8 cellular contexts compared by ENCODE assay signal in the genomic region with DNA sequence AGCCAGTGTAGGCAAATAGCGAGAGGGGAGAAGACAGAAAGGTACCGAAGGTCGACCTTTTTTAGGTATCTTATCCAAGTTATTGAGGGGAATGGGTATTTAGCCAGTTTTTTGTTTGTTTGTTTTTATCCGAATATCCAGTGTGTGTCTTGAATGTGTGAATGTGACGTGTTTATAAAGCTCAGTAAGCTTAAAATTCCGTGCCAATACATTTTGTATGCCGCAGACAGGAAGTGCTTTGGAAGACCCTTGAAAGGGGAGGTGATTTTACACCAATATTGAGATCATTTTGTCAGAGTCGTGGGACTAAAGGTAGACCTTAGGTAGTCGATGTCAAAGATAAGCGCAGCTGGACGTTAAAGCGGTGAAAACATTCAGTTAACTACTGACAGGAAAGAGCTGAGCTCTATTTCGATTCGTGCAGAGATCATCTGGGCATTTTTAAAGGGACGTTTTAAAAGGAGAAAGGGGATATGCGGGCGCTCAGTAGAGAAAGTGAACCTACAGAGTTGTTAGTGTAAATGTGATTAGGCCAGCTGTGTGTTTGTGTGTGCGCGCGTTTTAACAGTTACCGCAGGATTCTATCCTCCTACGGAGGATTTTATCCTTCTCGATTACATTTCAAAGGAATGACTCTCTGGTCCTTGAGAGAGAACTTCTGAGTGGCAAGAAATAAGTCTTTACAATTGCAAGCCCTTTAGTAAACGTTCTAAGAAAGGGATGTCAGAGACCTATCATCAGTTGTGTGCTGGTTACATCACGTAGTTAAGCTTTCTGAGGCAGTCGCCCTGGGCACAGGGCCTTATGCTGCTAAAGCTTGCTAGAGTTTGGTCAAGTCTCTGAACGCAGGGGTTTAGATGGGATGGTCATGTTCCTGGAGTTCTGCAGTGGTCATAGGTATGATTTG. TPM values are rescaled to one million over a fixed set of nuclear protein-coding genes. Genes with fewer than 3 reads are reported as not detected.
DNase-seq lines count a peak whose midpoint lies in the region; ATAC-seq, FAIRE-seq and TF ChIP-seq lines count a peak whose summit lies in the region.

No MANE protein-coding gene starts in this region.

- H3K36me3 Mint-ChIP-seq in activated CD8-positive, alpha-beta memory T cell treated with anti-CD3 and anti-CD28 coated beads, Interleukin-2, amount 10 ng/mL, durations not matched to agents 7 days and 5 days = peaks cover 8% of the 10 kb centered on the region
- H3K36me3 Mint-ChIP-seq in stimulated activated effector memory CD8-positive, alpha-beta T cell treated with anti-CD3 and anti-CD28 coated beads, Interleukin-12 subunit alpha, Interleukin-12 subunit beta, amount 100 ng/mL, for 72 hours = peaks cover 9% of the 10 kb centered on the region

- H3K9me3 ChIP-seq in ascending aorta = no peaks in the 10 kb centered on the region
- no peaks in the 10 kb centered on the region for H3K9me3 ChIP-seq in iPS-18c (ENCODE audit: control insufficient read depth, insufficient read depth, low read length)

- TF ChIP-seq POLR2A in H54 (IDR thresholded peaks at IDR 0.05; ENCODE audit: low read depth, low read length) = no peak

- no peak overlapping the region for H3K4me3 Mint-ChIP-seq in activated CD8-positive, alpha-beta memory T cell treated with anti-CD3 and anti-CD28 coated beads, Interleukin-2, amount 10 ng/mL, durations not matched to agents 7 days and 5 days
- no peak overlapping the region for H3K4me3 Mint-ChIP-seq in stimulated activated effector memory CD8-positive, alpha-beta T cell treated with anti-CD3 and anti-CD28 coated beads, Interleukin-12 subunit alpha, Interleukin-12 subunit beta, amount 100 ng/mL, for 72 hours

- peaks cover 0 to 16% of the 10 kb centered on the region in 2 donors for H3K4me1 ChIP-seq in ascending aorta

- H3K27ac Mint-ChIP-seq in activated CD8-positive, alpha-beta memory T cell treated with anti-CD3 and anti-CD28 coated beads, Interleukin-2, amount 10 ng/mL, durations not matched to agents 7 days and 5 days = no peak overlapping the region
- H3K27ac Mint-ChIP-seq in stimulated activated effector memory CD8-positive, alpha-beta T cell treated with anti-CD3 and anti-CD28 coated beads, Interleukin-12 subunit alpha, Interleukin-12 subunit beta, amount 100 ng/mL, for 72 hours = no peak overlapping the region

- H3K4me3 ChIP-seq in ascending aorta (peak overlapping the region; percentile 76 to 81), iPS-18c (ENCODE audit: insufficient read depth, low read depth, low read length) (peak overlapping the region; percentile 88)

- H3K27me3 ChIP-seq in ascending aorta = no peaks in the 10 kb centered on the region

- H3K4me1 Mint-ChIP-seq in activated CD8-positive, alpha-beta memory T cell treated with anti-CD3 and anti-CD28 coated beads, Interleukin-2, amount 10 ng/mL, durations not matched to agents 7 days and 5 days = peaks cover 19% of the 10 kb centered on the region
- peaks cover 6% of the 10 kb centered on the region for H3K4me1 Mint-ChIP-seq in stimulated activated effector memory CD8-positive, alpha-beta T cell treated with anti-CD3 and anti-CD28 coated beads, Interleukin-12 subunit alpha, Interleukin-12 subunit beta, amount 100 ng/mL, for 72 hours

- no peak for DNase-seq in activated CD8-positive, alpha-beta memory T cell treated with anti-CD3 and anti-CD28 coated beads, Interleukin-2, amount 10 ng/mL, durations not matched to agents 7 days and 5 days
- DNase-seq in activated CD8-positive, alpha-beta memory T cell treated with anti-CD3 and anti-CD28 coated beads, Interleukin-2, amount 50 U/mL, for 48 hours = no peak
- peak; percentile 26 for DNase-seq in MV-4-11 (lab: John Stamatoyannopoulos, UW)
- no peak for DNase-seq in ascending aorta (ENCODE audit: low spot score in 2 of 2)
- DNase-seq in superior temporal gyrus (ENCODE audit: extremely low spot score) = peak; percentile 64
- no peak for DNase-seq in H54 (ENCODE audit: insufficient read length, low spot score)
- no peak for DNase-seq in stimulated activated effector memory CD8-positive, alpha-beta T cell treated with anti-CD3 and anti-CD28 coated beads, Interleukin-12 subunit alpha, Interleukin-12 subunit beta, amount 100 ng/mL, for 72 hours (ENCODE audit: low spot score in 2 of 2)

- TF ChIP-seq CTCF in ascending aorta (IDR thresholded peaks at IDR 0.05) = no peak

- no peaks in the 10 kb centered on the region for H3K27me3 Mint-ChIP-seq in activated CD8-positive, alpha-beta memory T cell treated with anti-CD3 and anti-CD28 coated beads, Interleukin-2, amount 10 ng/mL, durations not matched to agents 7 days and 5 days

- H3K27ac ChIP-seq in ascending aorta = peak overlapping the region; percentile 59 to 66

- FAIRE-seq in H54 (lab: Jason Lieb, UNC) = no peak

- intact Hi-C loops in ascending aorta (cut with DNase I) = loop anchor here (2.0 to 5.0 kb wide), 3 partner anchors 53 to 115 kb away; a partner anchor contains a TSS

- H3K9me3 Mint-ChIP-seq in activated CD8-positive, alpha-beta memory T cell treated with anti-CD3 and anti-CD28 coated beads, Interleukin-2, amount 10 ng/mL, durations not matched to agents 7 days and 5 days (ENCODE audit: low read depth) = no peaks in the 10 kb centered on the region
- peaks cover 3% of the 10 kb centered on the region for H3K9me3 Mint-ChIP-seq in stimulated activated effector memory CD8-positive, alpha-beta T cell treated with anti-CD3 and anti-CD28 coated beads, Interleukin-12 subunit alpha, Interleukin-12 subunit beta, amount 100 ng/mL, for 72 hours

- CTCF ChIA-PET in activated CD8-positive, alpha-beta memory T cell treated with anti-CD3 and anti-CD28 coated beads, Interleukin-2, amount 10 ng/mL, durations not matched to agents 7 days and 5 days (lab: Charles Lee) = interaction anchor here (1.4 kb wide), 1 partner anchor 76 kb away, joined by 7 read pairs; no protein-coding TSS in a partner anchor

- ATAC-seq in activated CD8-positive, alpha-beta memory T cell treated with anti-CD3 and anti-CD28 coated beads, Interleukin-2, amount 10 ng/mL, durations not matched to agents 7 days and 5 days = peak; percentile 13
- no peak for ATAC-seq in stimulated activated effector memory CD8-positive, alpha-beta T cell treated with anti-CD3 and anti-CD28 coated beads, Interleukin-12 subunit alpha, Interleukin-12 subunit beta, amount 100 ng/mL, for 72 hours

- H3K36me3 ChIP-seq in ascending aorta = no peaks in the 10 kb centered on the region

RNA-seq across cellular contexts. Expression of a gene that starts 0.6 kb away (rescaled TPM):
- total RNA-seq in activated CD8-positive, alpha-beta memory T cell treated with anti-CD3 and anti-CD28 coated beads, Interleukin-2, amount 10 ng/mL, durations not matched to agents 7 days and 5 days = 10 to 100 TPM; 39.5 to 46.1 TPM
- 3.3 TPM for total RNA-seq in ascending aorta

Comparison
In these comparisons a context has a peak if more than half of its experiments do, and no peak if none do; other contexts are left out.
1. DNase-seq: peak in MV-4-11 (single experiment) and superior temporal gyrus (single experiment); none in activated CD8-positive, alpha-beta memory T cell treated with anti-CD3 and anti-CD28 coated beads, Interleukin-2, amount 10 ng/mL, durations not matched to agents 7 days and 5 days (single experiment), activated CD8-positive, alpha-beta memory T cell treated with anti-CD3 and anti-CD28 coated beads, Interleukin-2, amount 50 U/mL, for 48 hours (single experiment), ascending aorta (0 of 2), H54 (single experiment) and stimulated activated effector memory CD8-positive, alpha-beta T cell treated with anti-CD3 and anti-CD28 coated beads, Interleukin-12 subunit alpha, Interleukin-12 subunit beta, amount 100 ng/mL, for 72 hours (0 of 2).